32 cellular contexts compared by ENCODE assay signal in genomic region chr3:114014211-114014610, GRCh38.
"Had no signal": no experiment of that assay in that cellular context is flagged by ENCODE, and none has a peak within 500 bp of the region (broad histone marks: within the 10 kb centered on the region; RNA-seq: fewer than 3 reads in every experiment).

No MANE protein-coding gene starts in this region.

- H3K4me3 Mint-ChIP-seq: activated B cell treated with CpG ODN at 0.5 μM for 24 hours; activated CD4-positive, alpha-beta memory T cell treated with anti-CD3 and anti-CD28 coated beads, Interleukin-2, amount 10 ng/mL, durations not matched to agents 7 days and 5 days; activated CD4-positive, alpha-beta T cell treated with anti-CD3 and anti-CD28 coated beads, Interleukin-2, amount 10 ng/mL, durations not matched to agents 7 days and 5 days; activated CD8-positive, alpha-beta memory T cell treated with anti-CD3 and anti-CD28 coated beads, Interleukin-2, amount 10 ng/mL, durations not matched to agents 7 days and 5 days; activated CD8-positive, alpha-beta T cell treated with anti-CD3 and anti-CD28 coated beads, Interleukin-2, amount 10 ng/mL, durations not matched to agents 7 days and 5 days; activated naive CD4-positive, alpha-beta T cell treated with anti-CD3 and anti-CD28 coated beads, Interleukin-2, amount 10 ng/mL, durations not matched to agents 7 days and 5 days; activated naive CD4-positive, alpha-beta T cell treated with anti-CD3 and anti-CD28 coated beads, Interleukin-2, amount 50 U/mL, for 24 hours; activated naive CD8-positive, alpha-beta T cell; activated naive CD8-positive, alpha-beta T cell treated with anti-CD3 and anti-CD28 coated beads, Interleukin-2, amount 10 ng/mL, durations not matched to agents 7 days and 5 days; activated naive CD8-positive, alpha-beta T cell treated with anti-CD3 and anti-CD28 coated beads, Interleukin-2, amount 50 U/mL, for 24 hours; activated T-cell treated with anti-CD3 and anti-CD28 coated beads, Interleukin-2, amount 50 U/mL, for 24 hours; brain; central memory CD8-positive, alpha-beta T cell; T-helper 1 cell treated with Interleukin-12 subunit alpha and Interleukin-12 subunit beta and Interleukin-4 antibody, amounts not matched to agents 30 μg/mL and 1 μg/mL, for 36 hours; T-helper 2 cell treated with Interferon-gamma antibody and Interleukin-4, amounts not matched to agents 5 μg/mL and 100 μg/mL, for 36 hours had no signal

- H3K4me1 Mint-ChIP-seq: activated CD4-positive, alpha-beta memory T cell treated with anti-CD3 and anti-CD28 coated beads, Interleukin-2, amount 10 ng/mL, durations not matched to agents 7 days and 5 days; activated CD4-positive, alpha-beta T cell treated with anti-CD3 and anti-CD28 coated beads, Interleukin-2, amount 10 ng/mL, durations not matched to agents 7 days and 5 days; activated CD8-positive, alpha-beta memory T cell treated with anti-CD3 and anti-CD28 coated beads, Interleukin-2, amount 10 ng/mL, durations not matched to agents 7 days and 5 days; activated naive CD4-positive, alpha-beta T cell treated with anti-CD3 and anti-CD28 coated beads, Interleukin-2, amount 10 ng/mL, durations not matched to agents 7 days and 5 days; activated naive CD4-positive, alpha-beta T cell treated with anti-CD3 and anti-CD28 coated beads, Interleukin-2, amount 50 U/mL, for 24 hours; activated naive CD8-positive, alpha-beta T cell treated with anti-CD3 and anti-CD28 coated beads, Interleukin-2, amount 10 ng/mL, durations not matched to agents 7 days and 5 days; brain; central memory CD8-positive, alpha-beta T cell had no signal

- H3K27ac Mint-ChIP-seq: activated B cell treated with CpG ODN at 0.5 μM for 24 hours; activated CD4-positive, alpha-beta memory T cell treated with anti-CD3 and anti-CD28 coated beads, Interleukin-2, amount 10 ng/mL, durations not matched to agents 7 days and 5 days; activated CD4-positive, alpha-beta T cell treated with anti-CD3 and anti-CD28 coated beads, Interleukin-2, amount 10 ng/mL, durations not matched to agents 7 days and 5 days; activated CD8-positive, alpha-beta memory T cell treated with anti-CD3 and anti-CD28 coated beads, Interleukin-2, amount 10 ng/mL, durations not matched to agents 7 days and 5 days; activated CD8-positive, alpha-beta T cell treated with anti-CD3 and anti-CD28 coated beads, Interleukin-2, amount 10 ng/mL, durations not matched to agents 7 days and 5 days; activated naive CD4-positive, alpha-beta T cell treated with anti-CD3 and anti-CD28 coated beads, Interleukin-2, amount 10 ng/mL, durations not matched to agents 7 days and 5 days; activated naive CD4-positive, alpha-beta T cell treated with anti-CD3 and anti-CD28 coated beads, Interleukin-2, amount 50 U/mL, for 24 hours; activated naive CD8-positive, alpha-beta T cell; activated naive CD8-positive, alpha-beta T cell treated with anti-CD3 and anti-CD28 coated beads, Interleukin-2, amount 10 ng/mL, durations not matched to agents 7 days and 5 days; activated naive CD8-positive, alpha-beta T cell treated with anti-CD3 and anti-CD28 coated beads, Interleukin-2, amount 50 U/mL, for 24 hours; activated T-cell treated with anti-CD3 and anti-CD28 coated beads, Interleukin-2, amount 50 U/mL, for 24 hours; activated T-helper 2 cell treated with anti-CD3 and anti-CD28 coated beads, Interferon-gamma antibody, Interleukin-2, Interleukin-4, amounts not matched to agents 10 μg/mL and 5 μg/mL and 100 μg/mL, durations not matched to agents 14 hours and 24 hours and 36 hours; brain; T-helper 1 cell treated with Interleukin-12 subunit alpha and Interleukin-12 subunit beta and Interleukin-4 antibody, amounts not matched to agents 30 μg/mL and 1 μg/mL, for 36 hours; T-helper 2 cell treated with Interferon-gamma antibody and Interleukin-4, amounts not matched to agents 5 μg/mL and 100 μg/mL, for 36 hours had no signal

- H3K36me3 Mint-ChIP-seq: activated CD8-positive, alpha-beta memory T cell treated with anti-CD3 and anti-CD28 coated beads, Interleukin-2, amount 10 ng/mL, durations not matched to agents 7 days and 5 days; activated naive CD4-positive, alpha-beta T cell treated with anti-CD3 and anti-CD28 coated beads, Interleukin-2, amount 10 ng/mL, durations not matched to agents 7 days and 5 days; activated naive CD8-positive, alpha-beta T cell treated with anti-CD3 and anti-CD28 coated beads, Interleukin-2, amount 10 ng/mL, durations not matched to agents 7 days and 5 days had no signal

- H3K27me3 Mint-ChIP-seq: activated B cell treated with CpG ODN at 0.5 μM for 24 hours; activated CD4-positive, alpha-beta memory T cell treated with anti-CD3 and anti-CD28 coated beads, Interleukin-2, amount 10 ng/mL, durations not matched to agents 7 days and 5 days; activated CD4-positive, alpha-beta T cell treated with anti-CD3 and anti-CD28 coated beads, Interleukin-2, amount 10 ng/mL, durations not matched to agents 7 days and 5 days; activated CD8-positive, alpha-beta memory T cell treated with anti-CD3 and anti-CD28 coated beads, Interleukin-2, amount 10 ng/mL, durations not matched to agents 7 days and 5 days; activated naive CD4-positive, alpha-beta T cell treated with anti-CD3 and anti-CD28 coated beads, Interleukin-2, amount 10 ng/mL, durations not matched to agents 7 days and 5 days; activated naive CD4-positive, alpha-beta T cell treated with anti-CD3 and anti-CD28 coated beads, Interleukin-2, amount 50 U/mL, for 24 hours; activated naive CD8-positive, alpha-beta T cell; activated naive CD8-positive, alpha-beta T cell treated with anti-CD3 and anti-CD28 coated beads, Interleukin-2, amount 10 ng/mL, durations not matched to agents 7 days and 5 days; activated naive CD8-positive, alpha-beta T cell treated with anti-CD3 and anti-CD28 coated beads, Interleukin-2, amount 50 U/mL, for 24 hours; activated T-cell treated with anti-CD3 and anti-CD28 coated beads, Interleukin-2, amount 50 U/mL, for 24 hours; brain; central memory CD8-positive, alpha-beta T cell had no signal

- DNase-seq: activated B cell treated with CpG ODN at 0.5 μM for 24 hours; activated CD4-positive, alpha-beta memory T cell treated with anti-CD3 and anti-CD28 coated beads, Interleukin-2, amount 10 ng/mL, durations not matched to agents 7 days and 5 days; activated CD4-positive, alpha-beta T cell treated with anti-CD3 and anti-CD28 coated beads for 48 hours; activated CD4-positive, alpha-beta T cell treated with anti-CD3 and anti-CD28 coated beads, Interleukin-2, amount 10 ng/mL, durations not matched to agents 7 days and 5 days; activated CD4-positive, alpha-beta T cell treated with anti-CD3 and anti-CD28 coated beads, Interleukin-2, amount 50 U/mL, for 48 hours; activated CD4-positive, CD25-positive, alpha-beta regulatory T cell treated with anti-CD3 and anti-CD28 coated beads, Interleukin-2, amount 50 U/mL, for 72 hours; activated CD8-positive, alpha-beta memory T cell treated with anti-CD3 and anti-CD28 coated beads for 24 hours; activated CD8-positive, alpha-beta memory T cell treated with anti-CD3 and anti-CD28 coated beads, Interleukin-2, amount 10 ng/mL, durations not matched to agents 7 days and 5 days; activated CD8-positive, alpha-beta memory T cell treated with anti-CD3 and anti-CD28 coated beads, Interleukin-2, amount 50 U/mL, for 48 hours; activated CD8-positive, alpha-beta T cell treated with anti-CD3 and anti-CD28 coated beads, Interleukin-2, amount 10 ng/mL, durations not matched to agents 7 days and 5 days; activated effector memory CD4-positive, alpha-beta T cell treated with Interleukin-2 at 50 U/mL for 16 hours; activated gamma-delta T cell; activated naive CD4-positive, alpha-beta T cell treated with anti-CD3 and anti-CD28 coated beads, Interleukin-2, amount 10 ng/mL, durations not matched to agents 7 days and 5 days; activated naive CD4-positive, alpha-beta T cell treated with Interleukin-2 at 50 U/mL for 16 hours; activated naive CD8-positive, alpha-beta T cell treated with anti-CD3 and anti-CD28 coated beads, Interleukin-2, amount 10 ng/mL, durations not matched to agents 7 days and 5 days; activated naive CD8-positive, alpha-beta T cell treated with anti-CD3 and anti-CD28 coated beads, Interleukin-2, amount 50 U/mL, for 24 hours; activated T-cell treated with anti-CD3 and anti-CD28 coated beads, Interleukin-2, amount 50 U/mL, for 24 hours; activated T-cell treated with anti-CD3 and anti-CD28 coated beads, Interleukin-2, amount 50 U/mL, for 48 hours; amniotic stem cell; aorta; caudate nucleus; cerebellar nuclear complex; T-helper 1 cell; T-helper 2 cell; T-helper 9 cell had no signal

- H3K9me3 Mint-ChIP-seq: activated B cell treated with CpG ODN at 0.5 μM for 24 hours; activated CD4-positive, alpha-beta memory T cell treated with anti-CD3 and anti-CD28 coated beads, Interleukin-2, amount 10 ng/mL, durations not matched to agents 7 days and 5 days; activated CD4-positive, alpha-beta T cell treated with anti-CD3 and anti-CD28 coated beads, Interleukin-2, amount 10 ng/mL, durations not matched to agents 7 days and 5 days; activated naive CD4-positive, alpha-beta T cell treated with anti-CD3 and anti-CD28 coated beads, Interleukin-2, amount 10 ng/mL, durations not matched to agents 7 days and 5 days; activated naive CD4-positive, alpha-beta T cell treated with anti-CD3 and anti-CD28 coated beads, Interleukin-2, amount 50 U/mL, for 24 hours; activated naive CD8-positive, alpha-beta T cell treated with anti-CD3 and anti-CD28 coated beads, Interleukin-2, amount 10 ng/mL, durations not matched to agents 7 days and 5 days; activated naive CD8-positive, alpha-beta T cell treated with anti-CD3 and anti-CD28 coated beads, Interleukin-2, amount 50 U/mL, for 24 hours; activated T-cell treated with anti-CD3 and anti-CD28 coated beads, Interleukin-2, amount 50 U/mL, for 24 hours; activated T-helper 2 cell treated with anti-CD3 and anti-CD28 coated beads, Interferon-gamma antibody, Interleukin-2, Interleukin-4, amounts not matched to agents 10 μg/mL and 5 μg/mL and 100 μg/mL, durations not matched to agents 14 hours and 24 hours and 36 hours; brain; central memory CD8-positive, alpha-beta T cell; T-helper 1 cell treated with Interleukin-12 subunit alpha and Interleukin-12 subunit beta and Interleukin-4 antibody, amounts not matched to agents 30 μg/mL and 1 μg/mL, for 36 hours; T-helper 2 cell treated with Interferon-gamma antibody and Interleukin-4, amounts not matched to agents 5 μg/mL and 100 μg/mL, for 36 hours had no signal
